Comparison of ENCODE assay signal across 18 cellular contexts in the genomic region with DNA sequence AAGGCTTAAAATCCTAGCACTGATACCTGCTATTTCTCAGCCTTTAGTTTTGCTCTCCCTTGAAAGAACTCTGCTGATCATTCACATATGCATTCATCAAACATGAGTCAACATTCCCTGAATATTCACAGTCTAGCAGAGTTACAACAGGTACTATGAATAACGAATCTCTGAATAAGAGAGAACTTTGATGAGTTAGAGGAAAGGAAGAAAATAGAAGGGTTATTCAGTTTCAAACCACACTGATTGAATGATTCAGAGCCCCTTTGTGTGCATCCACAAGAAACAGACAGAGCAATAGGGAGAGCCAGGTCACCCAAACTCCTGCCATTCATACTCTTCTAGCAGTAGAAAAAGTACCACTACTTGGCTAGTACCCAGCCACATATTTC. TPM values are rescaled to one million over a fixed set of nuclear protein-coding genes. Genes with fewer than 3 reads are reported as not detected.
DNase-seq lines count a peak whose midpoint lies in the region; ATAC-seq and TF ChIP-seq lines count a peak whose summit lies in the region.
"Had no signal": no experiment of that assay in that cellular context is flagged by ENCODE, and none has a peak within 500 bp of the region (broad histone marks: within the 10 kb centered on the region; RNA-seq: fewer than 3 reads in every experiment).

No MANE protein-coding gene starts in this region.

- H3K4me1 ChIP-seq in SK-N-SH (ENCODE audit: control insufficient read depth in 1 of 2, insufficient read depth in 2 of 2, low read depth in 1 of 2, low read length in 1 of 2), result peaks cover 2 to 25% of the 10 kb centered on the region in 2 experiments; a peak in 3 of 4 replicates
- H3K4me1 ChIP-seq: testis had no signal

- no peaks in the 10 kb centered on the region for H3K27me3 ChIP-seq in SK-N-SH (ENCODE audit: insufficient read depth)
- H3K27me3 ChIP-seq: testis had no signal

- H3K79me2 ChIP-seq in SK-N-SH (ENCODE audit: insufficient read depth), result peaks cover 4% of the 10 kb centered on the region; the same call in 1 of the 2 replicates

- H4K20me1 ChIP-seq in SK-N-SH (ENCODE audit: insufficient read depth), result no peaks in the 10 kb centered on the region

- WGBS in SK-N-SH (ENCODE audit: low lambda C conversion rate), result 17% methylated on average over 1 of the region's 1 CpG

- H3K9me3 Mint-ChIP-seq in activated naive CD4-positive, alpha-beta T cell treated with anti-CD3 and anti-CD28 coated beads, Interleukin-2, amount 10 ng/mL, durations not matched to agents 7 days and 5 days, result no peaks in the 10 kb centered on the region
- H3K9me3 Mint-ChIP-seq: activated T-helper 1 cell treated with anti-CD3 and anti-CD28 coated beads, Interleukin-12 subunit alpha, Interleukin-12 subunit beta, Interleukin-2, Interleukin-4 antibody, amounts not matched to agents 30 ng/mL and 10 ng/mL and 1 ng/mL, durations not matched to agents 14 hours and 24 hours and 36 hours had no signal

- no peak overlapping the region for H3K27ac Mint-ChIP-seq in activated naive CD4-positive, alpha-beta T cell treated with anti-CD3 and anti-CD28 coated beads, Interleukin-2, amount 10 ng/mL, durations not matched to agents 7 days and 5 days
- H3K27ac Mint-ChIP-seq: activated CD4-positive, alpha-beta T cell treated with anti-CD3 and anti-CD28 coated beads, Interleukin-2, amount 10 ng/mL, durations not matched to agents 7 days and 5 days; activated T-helper 1 cell treated with anti-CD3 and anti-CD28 coated beads, Interleukin-12 subunit alpha, Interleukin-12 subunit beta, Interleukin-2, Interleukin-4 antibody, amounts not matched to agents 30 ng/mL and 10 ng/mL and 1 ng/mL, durations not matched to agents 14 hours and 24 hours and 36 hours had no signal

- ATAC-seq in GM18505 (IDR thresholded peaks at IDR 0.05; ENCODE audit: unreplicated experiment) (no peak), GM18519 (IDR thresholded peaks at IDR 0.05; ENCODE audit: low FRiP score, unreplicated experiment) (no peak)
- ATAC-seq: HepG2, mucosa of descending colon had no signal

- H3K27ac ChIP-seq in SK-N-SH (ENCODE audit: low read depth in 2 of 2, low read length in 1 of 2), result peak overlapping the region in 1 of 2 experiments; percentile 64; a peak in 3 of 4 replicates
- H3K27ac ChIP-seq: dorsolateral prefrontal cortex, testis had no signal

- H3K4me3 ChIP-seq in SK-N-SH (ENCODE audit: low read depth in 2 of 2, low read length in 1 of 2), result no peak overlapping the region
- H3K4me3 ChIP-seq: dorsolateral prefrontal cortex, mucosa of descending colon, testis had no signal

- TF ChIP-seq RAD21 in SK-N-SH (IDR thresholded peaks at IDR 0.05; ENCODE audit: low read length), result no peak

- H2AFZ ChIP-seq in SK-N-SH (ENCODE audit: low read depth), result no peak overlapping the region

- DNase-seq in AG08395 (ENCODE audit: low spot score), result peak; percentile 55
- peak; percentile 22 for DNase-seq in HK-2 (ENCODE audit: unreplicated experiment)
- DNase-seq in SK-N-SH, result no peak
- DNase-seq in glomerular visceral epithelial cell (ENCODE audit: extremely low spot score), result peak; percentile 85
- DNase-seq in NCI-H1105 (lab: John Stamatoyannopoulos, UW), result no peak
- no peak for DNase-seq in activated naive CD4-positive, alpha-beta T cell treated with anti-CD3 and anti-CD28 coated beads, Interleukin-2, amount 10 ng/mL, durations not matched to agents 7 days and 5 days
- DNase-seq: activated CD4-positive, alpha-beta T cell treated with anti-CD3 and anti-CD28 coated beads, Interleukin-2, amount 10 ng/mL, durations not matched to agents 7 days and 5 days; AML-193; DMS153; dorsolateral prefrontal cortex; mucosa of descending colon; NCI-H1417; stimulated activated CD4-positive, alpha-beta T cell treated with anti-CD3 and anti-CD28 coated beads, Interleukin-15, amount 100 ng/mL, for 24 hours; testis had no signal

- TF ChIP-seq POLR2A in GM18505 (IDR thresholded peaks at IDR 0.05; ENCODE audit: borderline replicate concordance, extremely low read depth, insufficient read depth, insufficient read length), result no peak

- no peaks in the 10 kb centered on the region for H3K9me3 ChIP-seq in SK-N-SH
- H3K9me3 ChIP-seq: mucosa of descending colon, testis had no signal

- CTCF ChIA-PET in SK-N-SH (lab: Yijun Ruan, JAX), result no interaction called here
- CTCF ChIA-PET in activated naive CD4-positive, alpha-beta T cell treated with anti-CD3 and anti-CD28 coated beads, Interleukin-2, amount 10 ng/mL, durations not matched to agents 7 days and 5 days (lab: Charles Lee), result no interaction called here

- H3K27me3 Mint-ChIP-seq in activated naive CD4-positive, alpha-beta T cell treated with anti-CD3 and anti-CD28 coated beads, Interleukin-2, amount 10 ng/mL, durations not matched to agents 7 days and 5 days, result peaks cover 60% of the 10 kb centered on the region

- H3K9ac ChIP-seq in SK-N-SH, result peak overlapping the region; percentile 27; the same call in 1 of the 2 replicates

- POLR2A ChIA-PET in SK-N-SH (lab: Yijun Ruan, JAX), result no interaction called here

- TF ChIP-seq EP300 in SK-N-SH (IDR thresholded peaks at IDR 0.05; ENCODE audit: borderline replicate concordance in 1 of 2, low read depth in 1 of 2, low read length in 1 of 2), result peak in 1 of 2 experiments; percentile 84; a peak in 1 of 4 replicates

- H3K36me3 ChIP-seq in SK-N-SH (replicated peaks in 1 of 2; ENCODE audit: control insufficient read depth in 1 of 2, insufficient read depth in 2 of 2, low read length in 1 of 2), result no peaks in the 10 kb centered on the region

- no peaks in the 10 kb centered on the region for H3K4me1 Mint-ChIP-seq in activated naive CD4-positive, alpha-beta T cell treated with anti-CD3 and anti-CD28 coated beads, Interleukin-2, amount 10 ng/mL, durations not matched to agents 7 days and 5 days
- H3K4me1 Mint-ChIP-seq: activated CD4-positive, alpha-beta T cell treated with anti-CD3 and anti-CD28 coated beads, Interleukin-2, amount 10 ng/mL, durations not matched to agents 7 days and 5 days had no signal

- no peak for TF ChIP-seq CTCF in SK-N-SH (IDR thresholded peaks at IDR 0.05)

- no peaks in the 10 kb centered on the region for H3K36me3 Mint-ChIP-seq in activated naive CD4-positive, alpha-beta T cell treated with anti-CD3 and anti-CD28 coated beads, Interleukin-2, amount 10 ng/mL, durations not matched to agents 7 days and 5 days

- H3K4me2 ChIP-seq in SK-N-SH, result 0 out of 2 replicates have a peak overlapping the region, but pooled peaks have one; percentile 17

- H3K4me3 Mint-ChIP-seq in activated naive CD4-positive, alpha-beta T cell treated with anti-CD3 and anti-CD28 coated beads, Interleukin-2, amount 10 ng/mL, durations not matched to agents 7 days and 5 days, result no peak overlapping the region
- H3K4me3 Mint-ChIP-seq: activated CD4-positive, alpha-beta T cell treated with anti-CD3 and anti-CD28 coated beads, Interleukin-2, amount 10 ng/mL, durations not matched to agents 7 days and 5 days; activated T-helper 1 cell treated with anti-CD3 and anti-CD28 coated beads, Interleukin-12 subunit alpha, Interleukin-12 subunit beta, Interleukin-2, Interleukin-4 antibody, amounts not matched to agents 30 ng/mL and 10 ng/mL and 1 ng/mL, durations not matched to agents 14 hours and 24 hours and 36 hours had no signal

- H3F3A ChIP-seq in SK-N-SH (replicated peaks; ENCODE audit: insufficient read depth), result peaks cover 41% of the 10 kb centered on the region

- no peaks in the 10 kb centered on the region for H3K9me2 ChIP-seq in SK-N-SH

TF ChIP-seq in SK-N-SH, 30 proteins besides CTCF, POLR2A, EP300 and RAD21:
- TF ChIP-seq TEAD4 (IDR thresholded peaks at IDR 0.05; ENCODE audit: borderline replicate concordance, insufficient read depth), result peak; percentile 74
- peak; percentile 46; the same call in 1 of the 2 replicates for TF ChIP-seq NFIC (IDR thresholded peaks at IDR 0.05; ENCODE audit: borderline replicate concordance)
- peak; percentile 82 for TF ChIP-seq TCF12 (IDR thresholded peaks at IDR 0.05)
- TF ChIP-seq, protein P1, sequence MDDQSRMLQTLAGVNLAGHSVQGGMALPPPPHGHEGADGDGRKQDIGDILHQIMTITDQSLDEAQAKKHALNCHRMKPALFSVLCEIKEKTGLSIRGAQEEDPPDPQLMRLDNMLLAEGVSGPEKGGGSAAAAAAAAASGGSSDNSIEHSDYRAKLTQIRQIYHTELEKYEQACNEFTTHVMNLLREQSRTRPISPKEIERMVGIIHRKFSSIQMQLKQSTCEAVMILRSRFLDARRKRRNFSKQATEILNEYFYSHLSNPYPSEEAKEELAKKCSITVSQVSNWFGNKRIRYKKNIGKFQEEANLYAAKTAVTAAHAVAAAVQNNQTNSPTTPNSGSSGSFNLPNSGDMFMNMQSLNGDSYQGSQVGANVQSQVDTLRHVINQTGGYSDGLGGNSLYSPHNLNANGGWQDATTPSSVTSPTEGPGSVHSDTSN (IDR thresholded peaks at IDR 0.05), result peak; percentile 67
- peak; percentile 45; the same call in 1 of the 2 replicates for TF ChIP-seq MEF2A (IDR thresholded peaks at IDR 0.05; ENCODE audit: borderline replicate concordance, low read depth)
- TF ChIP-seq TAF1 (IDR thresholded peaks at IDR 0.05; ENCODE audit: borderline replicate concordance, low read depth, low read length), result peak; percentile 34; the same call in 1 of the 2 replicates
- no peak for TF ChIP-seq GATA2 (CRISPR knock-in tag; IDR thresholded peaks at IDR 0.05)
- TF ChIP-seq, protein P2, sequence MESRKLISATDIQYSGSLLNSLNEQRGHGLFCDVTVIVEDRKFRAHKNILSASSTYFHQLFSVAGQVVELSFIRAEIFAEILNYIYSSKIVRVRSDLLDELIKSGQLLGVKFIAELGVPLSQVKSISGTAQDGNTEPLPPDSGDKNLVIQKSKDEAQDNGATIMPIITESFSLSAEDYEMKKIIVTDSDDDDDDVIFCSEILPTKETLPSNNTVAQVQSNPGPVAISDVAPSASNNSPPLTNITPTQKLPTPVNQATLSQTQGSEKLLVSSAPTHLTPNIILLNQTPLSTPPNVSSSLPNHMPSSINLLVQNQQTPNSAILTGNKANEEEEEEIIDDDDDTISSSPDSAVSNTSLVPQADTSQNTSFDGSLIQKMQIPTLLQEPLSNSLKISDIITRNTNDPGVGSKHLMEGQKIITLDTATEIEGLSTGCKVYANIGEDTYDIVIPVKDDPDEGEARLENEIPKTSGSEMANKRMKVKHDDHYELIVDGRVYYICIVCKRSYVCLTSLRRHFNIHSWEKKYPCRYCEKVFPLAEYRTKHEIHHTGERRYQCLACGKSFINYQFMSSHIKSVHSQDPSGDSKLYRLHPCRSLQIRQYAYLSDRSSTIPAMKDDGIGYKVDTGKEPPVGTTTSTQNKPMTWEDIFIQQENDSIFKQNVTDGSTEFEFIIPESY (IDR thresholded peaks at IDR 0.05; ENCODE audit: borderline replicate concordance, low read depth), result no peak
- TF ChIP-seq POLR2AphosphoS5 (IDR thresholded peaks at IDR 0.05; ENCODE audit: low read depth, low read length), result peak; percentile 39; the same call in 1 of the 2 replicates
- TF ChIP-seq FOSL2 (IDR thresholded peaks at IDR 0.05; ENCODE audit: borderline replicate concordance, low read depth), result peak; percentile 73
- peak; percentile 86 for TF ChIP-seq JUND (IDR thresholded peaks at IDR 0.05)
TF ChIP-seq in SK-N-SH: peak in this region for 9.

RNA-seq across cellular contexts. Expression of a gene that starts 36.0 kb away (rescaled TPM):
- 39.6 and 73.9 TPM in 2 replicates for polyA plus RNA-seq in SK-N-SH (2012; rRNA removed)
- 71.2 and 72.6 TPM in 2 replicates for polyA plus RNA-seq in SK-N-SH (2012; cell fraction: cytosol; rRNA removed)
- 48.7 and 52.6 TPM in 2 replicates for polyA plus RNA-seq in SK-N-SH (2012; cell fraction: nucleus; rRNA removed)

Comparison
In these comparisons a context has a peak if more than half of its experiments do, and no peak if none do; other contexts are left out.
1. DNase-seq: peak in AG08395 (single experiment), HK-2 (single experiment) and glomerular visceral epithelial cell (single experiment); none in SK-N-SH (single experiment), NCI-H1105 (single experiment) and activated naive CD4-positive, alpha-beta T cell treated with anti-CD3 and anti-CD28 coated beads, Interleukin-2, amount 10 ng/mL, durations not matched to agents 7 days and 5 days (single experiment).